24 cellular contexts compared by ENCODE assay signal in the genomic region with DNA sequence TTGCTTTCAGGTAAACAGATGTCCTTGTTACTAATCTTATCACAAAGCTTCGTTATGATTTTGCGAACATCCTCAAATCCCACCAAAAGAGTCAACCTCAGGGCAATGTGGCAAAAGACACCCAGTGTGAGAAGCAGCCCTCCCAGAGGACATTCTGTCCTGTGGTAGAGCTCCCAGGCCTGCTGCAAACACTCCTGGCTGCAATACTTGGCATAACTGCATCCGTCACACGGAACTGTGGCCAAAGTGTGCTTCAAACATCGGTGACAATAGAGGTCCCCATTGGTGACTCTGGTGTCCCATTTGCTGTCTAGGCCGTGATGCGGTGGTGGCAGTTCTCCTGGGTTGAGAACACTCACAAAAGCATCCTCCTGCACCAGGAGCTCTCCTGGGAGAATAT. TPM values are rescaled to one million over a fixed set of nuclear protein-coding genes. Genes with fewer than 3 reads are reported as not detected.
A peak's percentile ranks its signal among the peaks of the same experiment; 100 is the strongest.
DNase-seq lines count a peak whose midpoint lies in the region; ATAC-seq, FAIRE-seq and TF ChIP-seq lines count a peak whose summit lies in the region.
"Had no signal": no experiment of that assay in that cellular context is flagged by ENCODE, and none has a peak within 500 bp of the region (broad histone marks: within the 10 kb centered on the region; RNA-seq: fewer than 3 reads in every experiment).

No MANE protein-coding gene starts in this region.

- DNase-seq in HepG2 (ENCODE audit: low spot score): no peak
- DNase-seq in right lobe of liver: no peak
- DNase-seq in Right ventricle myocardium superior: peak; percentile 55
- DNase-seq in right atrium auricular region (ENCODE audit: low spot score): no peak
- DNase-seq in upper lobe of right lung: peak; percentile 17
- no peak for DNase-seq in NCI-H446 (lab: John Stamatoyannopoulos, UW)
- DNase-seq in AG08396 (ENCODE audit: low spot score): no peak
- DNase-seq: 8988T, EL, GF-D8, KBM-7, NCI-H1092 treated with DMSO at 0.1 percent for 48 hours, NCI-H146, NCI-H2029, NCI-H226, NCI-H524, NCI-H774, SHP77 treated with DMSO at 0.1 percent for 48 hours had no signal

- H3K4me1 ChIP-seq in HepG2 (ENCODE audit: insufficient read depth, low read length) (peaks cover 11% of the 10 kb centered on the region), right lobe of liver (peaks cover 0 to 22% (median 2%) of the 10 kb centered on the region in 4 donors), right atrium auricular region (peaks cover 0 to 8% of the 10 kb centered on the region in 2 donors), upper lobe of right lung (peaks cover 9% of the 10 kb centered on the region)

- no peak overlapping the region for H2AFZ ChIP-seq in HepG2 (ENCODE audit: low read length)

- WGBS in HepG2 (ENCODE audit: low lambda C conversion rate): over 99% methylated on average over 5 of the region's 7 CpGs
- WGBS in right lobe of liver (ENCODE audit: insufficient coverage, low coverage, low lambda C conversion rate, missing lambda C conversion rate): 86% methylated on average over 7 of the region's 7 CpGs

- no peak overlapping the region for H3K4me3 ChIP-seq in HepG2 (replicated peaks in 1 of 3; ENCODE audit: insufficient read depth in 1 of 3, low read depth in 2 of 3, low read length in 3 of 3)
- no peak overlapping the region for H3K4me3 ChIP-seq in right lobe of liver
- no peak overlapping the region for H3K4me3 ChIP-seq in right atrium auricular region
- H3K4me3 ChIP-seq in upper lobe of right lung: no peak overlapping the region
- H3K4me3 ChIP-seq: SK-N-MC had no signal

- POLR2A ChIA-PET in HepG2 (lab: Yijun Ruan, JAX): no interaction called here

- H3K4me2 ChIP-seq in HepG2 (ENCODE audit: low read depth, low read length): no peak overlapping the region

- H3K9me3 ChIP-seq in HepG2 (ENCODE audit: low read length): no peaks in the 10 kb centered on the region
- H3K9me3 ChIP-seq in right lobe of liver: no peaks in the 10 kb centered on the region
- no peaks in the 10 kb centered on the region for H3K9me3 ChIP-seq in right atrium auricular region
- no peaks in the 10 kb centered on the region for H3K9me3 ChIP-seq in upper lobe of right lung

- BruUV-seq in HepG2 (replicated peaks; lab: Mats Ljungman, UMichigan): TSS peak; percentile 67

- TF ChIP-seq EP300 in HepG2 (IDR thresholded peaks at IDR 0.05; ENCODE audit: low read depth in 2 of 2, low read length in 2 of 2) (no peak), HepG2 (CRISPR knock-in tag; IDR thresholded peaks at IDR 0.05; ENCODE audit: borderline replicate concordance) (no peak)

- H3K27ac ChIP-seq in HepG2 (ENCODE audit: extremely low read length, insufficient read depth, low read length): no peak overlapping the region
- no peak overlapping the region for H3K27ac ChIP-seq in right lobe of liver
- H3K27ac ChIP-seq in right atrium auricular region: peak overlapping the region; percentile 29 to 72
- H3K27ac ChIP-seq in upper lobe of right lung: no peak overlapping the region

- CTCF ChIA-PET in HepG2 (lab: Yijun Ruan, JAX; ENCODE audit: low intra/inter-chr PET ratio, low total read pairs): no interaction called here

- H4K20me1 ChIP-seq in HepG2 (ENCODE audit: insufficient read depth, low read length): no peaks in the 10 kb centered on the region

- no peaks in the 10 kb centered on the region for H3K79me2 ChIP-seq in HepG2 (ENCODE audit: insufficient read depth, low read length)

- TF ChIP-seq POLR2A in HepG2 (IDR thresholded peaks at IDR 0.05; ENCODE audit: insufficient read depth in 1 of 2, low read depth in 2 of 2, low read length in 2 of 2) (no peak), right lobe of liver (IDR thresholded peaks at IDR 0.05) (no peak)

- ATAC-seq in HepG2 (no peak), right lobe of liver (no peak), Right ventricle myocardium superior (ENCODE audit: poor library complexity) (peak; percentile 68), upper lobe of right lung (no peak), HG03097 (IDR thresholded peaks at IDR 0.05; ENCODE audit: low FRiP score, unreplicated experiment) (no peak)

- H3K27me3 ChIP-seq in HepG2 (ENCODE audit: control insufficient read depth in 1 of 2, insufficient read depth in 2 of 2, low read length in 2 of 2) (no peaks in the 10 kb centered on the region), right lobe of liver (no peaks in the 10 kb centered on the region), right atrium auricular region (no peaks in the 10 kb centered on the region), upper lobe of right lung (no peaks in the 10 kb centered on the region)

- no peak overlapping the region for H3K9ac ChIP-seq in HepG2 (ENCODE audit: insufficient read depth, low read depth, low read length)

- no peak for FAIRE-seq in HepG2 (lab: Jason Lieb, UNC)
- FAIRE-seq: H54, RCC 7860 had no signal

- in situ Hi-C loops in HepG2 (cut with HindIII; ENCODE audit: extremely low pct_ligation_motif_present, low pct_unique_long_range_greater_than_20kb): no loop called here

- intact Hi-C loops in HepG2 (cut with micrococcal nuclease; ENCODE audit: unreplicated experiment) (no loop called here), right lobe of liver (cut with DNase I) (no loop called here), Right ventricle myocardium superior (cut with DNase I) (no loop called here), upper lobe of right lung (cut with DNase I) (no loop called here)

- no peak for TF ChIP-seq RAD21 in HepG2 (CRISPR knock-in tag; IDR thresholded peaks at IDR 0.05)

- peaks cover 8 to 47% of the 10 kb centered on the region in 2 experiments for H3K36me3 ChIP-seq in HepG2 (replicated peaks in 1 of 2; ENCODE audit: control insufficient read depth in 1 of 2, insufficient read depth in 2 of 2, low read length in 2 of 2)
- peaks cover 0 to 16% (median 0%) of the 10 kb centered on the region in 4 donors for H3K36me3 ChIP-seq in right lobe of liver
- peaks cover 14% of the 10 kb centered on the region for H3K36me3 ChIP-seq in right atrium auricular region
- H3K36me3 ChIP-seq in upper lobe of right lung: peaks cover 40% of the 10 kb centered on the region

- no peak for TF ChIP-seq CTCF in HepG2 (CRISPR knock-in tag; IDR thresholded peaks at IDR 0.05)
- no peak for TF ChIP-seq CTCF in right lobe of liver (IDR thresholded peaks at IDR 0.05)
- no peak for TF ChIP-seq CTCF in right atrium auricular region (IDR thresholded peaks at IDR 0.05)
- TF ChIP-seq CTCF in upper lobe of right lung (IDR thresholded peaks at IDR 0.05): no peak

RNA-seq across cellular contexts. Expression of gene SMYD4, which starts 29.5 kb away (rescaled TPM):
- total RNA-seq in HepG2 (2016; rRNA removed; fragmentation: Illumina TruSeq; extraction: Trizol) (9.8 and 11.3 TPM in 2 replicates), right lobe of liver (1 to 10 TPM; 4.6 to 6.7 (median 6.0) TPM), Right ventricle myocardium superior (8.6 TPM), right atrium auricular region (1 to 10 TPM; 6.2 to 7.1 TPM), upper lobe of right lung (17.8 TPM)
- total RNA-seq in HepG2 (2016; cell fraction: cytosol; rRNA removed; fragmentation: Illumina TruSeq; extraction: Trizol; ENCODE audit: low read depth): 6.9 and 7.8 TPM in 2 replicates
- 8.4 and 10.3 TPM in 2 replicates for total RNA-seq in HepG2 (2016; cell fraction: insoluble cytoplasmic fraction; rRNA removed; fragmentation: Illumina TruSeq; extraction: Trizol)
- 5.6 and 5.7 TPM in 2 replicates for total RNA-seq in HepG2 (2016; cell fraction: membrane; rRNA removed; fragmentation: Illumina TruSeq; extraction: Trizol)
- total RNA-seq in HepG2 (2016; cell fraction: nucleus; rRNA removed; fragmentation: Illumina TruSeq; extraction: Trizol): 15.8 and 16.9 TPM in 2 replicates
- polyA plus RNA-seq in HepG2 (2011; rRNA removed): 7.4 and 7.9 TPM in 2 replicates
- 3.4 and 4.0 TPM in 2 replicates for polyA plus RNA-seq in HepG2 (2011; cell fraction: cytosol; rRNA removed)
- polyA plus RNA-seq in HepG2 (2011; cell fraction: nucleus; rRNA removed): 10.1 and 12.5 TPM in 2 replicates
- polyA plus RNA-seq in HepG2 (2012): 4.6 and 6.0 TPM in 2 replicates
- polyA plus RNA-seq in HepG2 (2016; cell fraction: cytosol; fragmentation: Illumina TruSeq; extraction: Trizol; ENCODE audit: low read depth): 1.3 and 2.0 TPM in 2 replicates
- polyA plus RNA-seq in HepG2 (2016; cell fraction: insoluble cytoplasmic fraction; fragmentation: Illumina TruSeq; extraction: Trizol; ENCODE audit: low read depth): 4.1 and 5.3 TPM in 2 replicates
- polyA plus RNA-seq in HepG2 (2016; cell fraction: membrane; fragmentation: Illumina TruSeq; extraction: Trizol; ENCODE audit: low read depth): 1.4 and 1.8 TPM in 2 replicates
- 18.3 and 20.1 TPM in 2 replicates for polyA plus RNA-seq in HepG2 (2016; cell fraction: nucleus; fragmentation: Illumina TruSeq; extraction: Trizol; ENCODE audit: insufficient read depth, low read depth)
- 19.3 and 35.9 TPM in 2 replicates for polyA minus RNA-seq in HepG2 (2011; rRNA and poly(A)+ RNA removed; ENCODE audit: low replicate concordance)
- polyA minus RNA-seq in HepG2 (2011; cell fraction: cytosol; rRNA and poly(A)+ RNA removed): 3.6 and 3.8 TPM in 2 replicates
- polyA minus RNA-seq in HepG2 (2011; cell fraction: nucleus; rRNA and poly(A)+ RNA removed): 19.4 and 21.5 TPM in 2 replicates

RNA-seq across cellular contexts. Expression of gene RPA1, which starts 29.6 kb away (rescaled TPM):
- total RNA-seq in HepG2 (2016; rRNA removed; fragmentation: Illumina TruSeq; extraction: Trizol) (13.9 and 53.3 TPM in 2 replicates), right lobe of liver (10 to 100 TPM; 10.9 to 35.5 (median 29.2) TPM), Right ventricle myocardium superior (54.0 TPM), right atrium auricular region (10 to 100 TPM; 20.9 to 26.9 TPM), upper lobe of right lung (56.7 TPM)
- total RNA-seq in HepG2 (2016; cell fraction: cytosol; rRNA removed; fragmentation: Illumina TruSeq; extraction: Trizol; ENCODE audit: low read depth): 8.1 and 14.0 TPM in 2 replicates
- total RNA-seq in HepG2 (2016; cell fraction: insoluble cytoplasmic fraction; rRNA removed; fragmentation: Illumina TruSeq; extraction: Trizol): 13.1 and 49.9 TPM in 2 replicates
- 13.5 and 14.0 TPM in 2 replicates for total RNA-seq in HepG2 (2016; cell fraction: membrane; rRNA removed; fragmentation: Illumina TruSeq; extraction: Trizol)
- total RNA-seq in HepG2 (2016; cell fraction: nucleus; rRNA removed; fragmentation: Illumina TruSeq; extraction: Trizol): 20.2 and 24.8 TPM in 2 replicates
- polyA plus RNA-seq in HepG2 (2011; rRNA removed): 25.6 and 37.6 TPM in 2 replicates
- polyA plus RNA-seq in HepG2 (2011; cell fraction: cytosol; rRNA removed): 27.1 and 28.9 TPM in 2 replicates
- polyA plus RNA-seq in HepG2 (2011; cell fraction: nucleus; rRNA removed): 16.5 and 18.5 TPM in 2 replicates
- 17.6 and 31.9 TPM in 2 replicates for polyA plus RNA-seq in HepG2 (2012)
- polyA plus RNA-seq in HepG2 (2016; cell fraction: cytosol; fragmentation: Illumina TruSeq; extraction: Trizol; ENCODE audit: low read depth): 3.7 and 4.5 TPM in 2 replicates
- 101 and 117 TPM in 2 replicates for polyA plus RNA-seq in HepG2 (2016; cell fraction: insoluble cytoplasmic fraction; fragmentation: Illumina TruSeq; extraction: Trizol; ENCODE audit: low read depth)
- 10.9 and 12.5 TPM in 2 replicates for polyA plus RNA-seq in HepG2 (2016; cell fraction: membrane; fragmentation: Illumina TruSeq; extraction: Trizol; ENCODE audit: low read depth)
- polyA plus RNA-seq in HepG2 (2016; cell fraction: nucleus; fragmentation: Illumina TruSeq; extraction: Trizol; ENCODE audit: insufficient read depth, low read depth): 50.9 and 54.7 TPM in 2 replicates
- 36.8 and 136 TPM in 2 replicates for polyA minus RNA-seq in HepG2 (2011; rRNA and poly(A)+ RNA removed; ENCODE audit: low replicate concordance)
- polyA minus RNA-seq in HepG2 (2011; cell fraction: cytosol; rRNA and poly(A)+ RNA removed): 17.9 and 20.5 TPM in 2 replicates
- polyA minus RNA-seq in HepG2 (2011; cell fraction: nucleus; rRNA and poly(A)+ RNA removed): 8.1 and 9.6 TPM in 2 replicates

RNA-seq across cellular contexts. Expression of gene SERPINF1, which starts 38.4 kb away (rescaled TPM):
- total RNA-seq in HepG2 (2016; rRNA removed; fragmentation: Illumina TruSeq; extraction: Trizol) (418 and 853 TPM in 2 replicates), right lobe of liver (1,000 to 10,000 TPM in 2 of 6 experiments, 100 to 1,000 TPM in 4; 621 to 1,110 (median 800) TPM), Right ventricle myocardium superior (131 TPM), right atrium auricular region (100 to 1,000 TPM; 348 to 498 TPM), upper lobe of right lung (119 TPM)
- total RNA-seq in HepG2 (2016; cell fraction: cytosol; rRNA removed; fragmentation: Illumina TruSeq; extraction: Trizol; ENCODE audit: low read depth): 177 and 189 TPM in 2 replicates
- total RNA-seq in HepG2 (2016; cell fraction: insoluble cytoplasmic fraction; rRNA removed; fragmentation: Illumina TruSeq; extraction: Trizol): 427 and 844 TPM in 2 replicates
- total RNA-seq in HepG2 (2016; cell fraction: membrane; rRNA removed; fragmentation: Illumina TruSeq; extraction: Trizol): 209 and 251 TPM in 2 replicates
- 690 and 808 TPM in 2 replicates for total RNA-seq in HepG2 (2016; cell fraction: nucleus; rRNA removed; fragmentation: Illumina TruSeq; extraction: Trizol)
- 2,101 and 2,733 TPM in 2 replicates for polyA plus RNA-seq in HepG2 (2011; rRNA removed)
- polyA plus RNA-seq in HepG2 (2011; cell fraction: cytosol; rRNA removed): 2,219 and 2,408 TPM in 2 replicates
- polyA plus RNA-seq in HepG2 (2011; cell fraction: nucleus; rRNA removed): 1,095 and 1,323 TPM in 2 replicates
- polyA plus RNA-seq in HepG2 (2012): 624 and 785 TPM in 2 replicates
- polyA plus RNA-seq in HepG2 (2016; cell fraction: cytosol; fragmentation: Illumina TruSeq; extraction: Trizol; ENCODE audit: low read depth): 255 and 290 TPM in 2 replicates
- 625 and 642 TPM in 2 replicates for polyA plus RNA-seq in HepG2 (2016; cell fraction: insoluble cytoplasmic fraction; fragmentation: Illumina TruSeq; extraction: Trizol; ENCODE audit: low read depth)
- polyA plus RNA-seq in HepG2 (2016; cell fraction: membrane; fragmentation: Illumina TruSeq; extraction: Trizol; ENCODE audit: low read depth): 280 and 299 TPM in 2 replicates
- polyA plus RNA-seq in HepG2 (2016; cell fraction: nucleus; fragmentation: Illumina TruSeq; extraction: Trizol; ENCODE audit: insufficient read depth, low read depth): 1,428 and 1,667 TPM in 2 replicates
- 1.4 and 887 TPM in 2 replicates for polyA minus RNA-seq in HepG2 (2011; rRNA and poly(A)+ RNA removed; ENCODE audit: low replicate concordance)
- polyA minus RNA-seq in HepG2 (2011; cell fraction: cytosol; rRNA and poly(A)+ RNA removed): 345 and 528 TPM in 2 replicates
- polyA minus RNA-seq in HepG2 (2011; cell fraction: nucleus; rRNA and poly(A)+ RNA removed): 167 and 268 TPM in 2 replicates
- total RNA-seq: OCI-LY7 had no signal

RNA-seq across cellular contexts. Expression of gene SERPINF2, which starts 57.6 kb away (rescaled TPM):
- total RNA-seq in HepG2 (2016; rRNA removed; fragmentation: Illumina TruSeq; extraction: Trizol): 123 and 309 TPM in 2 replicates
- total RNA-seq in HepG2 (2016; cell fraction: cytosol; rRNA removed; fragmentation: Illumina TruSeq; extraction: Trizol; ENCODE audit: low read depth): 43.1 and 45.3 TPM in 2 replicates
- total RNA-seq in HepG2 (2016; cell fraction: insoluble cytoplasmic fraction; rRNA removed; fragmentation: Illumina TruSeq; extraction: Trizol): 113 and 316 TPM in 2 replicates
- 90.4 and 105 TPM in 2 replicates for total RNA-seq in HepG2 (2016; cell fraction: membrane; rRNA removed; fragmentation: Illumina TruSeq; extraction: Trizol)
- total RNA-seq in HepG2 (2016; cell fraction: nucleus; rRNA removed; fragmentation: Illumina TruSeq; extraction: Trizol): 243 and 286 TPM in 2 replicates
- polyA plus RNA-seq in HepG2 (2011; rRNA removed): 548 and 871 TPM in 2 replicates
- polyA plus RNA-seq in HepG2 (2011; cell fraction: cytosol; rRNA removed): 573 and 676 TPM in 2 replicates
- 1,260 and 1,369 TPM in 2 replicates for polyA plus RNA-seq in HepG2 (2011; cell fraction: nucleus; rRNA removed)
- polyA plus RNA-seq in HepG2 (2012): 401 and 511 TPM in 2 replicates
- 58.6 and 61.9 TPM in 2 replicates for polyA plus RNA-seq in HepG2 (2016; cell fraction: cytosol; fragmentation: Illumina TruSeq; extraction: Trizol; ENCODE audit: low read depth)
- polyA plus RNA-seq in HepG2 (2016; cell fraction: insoluble cytoplasmic fraction; fragmentation: Illumina TruSeq; extraction: Trizol; ENCODE audit: low read depth): 142 and 163 TPM in 2 replicates
- polyA plus RNA-seq in HepG2 (2016; cell fraction: membrane; fragmentation: Illumina TruSeq; extraction: Trizol; ENCODE audit: low read depth): 96.0 and 97.4 TPM in 2 replicates
- polyA plus RNA-seq in HepG2 (2016; cell fraction: nucleus; fragmentation: Illumina TruSeq; extraction: Trizol; ENCODE audit: insufficient read depth, low read depth): 572 and 581 TPM in 2 replicates
- 1.3 and 600 TPM in 2 replicates for polyA minus RNA-seq in HepG2 (2011; rRNA and poly(A)+ RNA removed; ENCODE audit: low replicate concordance)
- polyA minus RNA-seq in HepG2 (2011; cell fraction: cytosol; rRNA and poly(A)+ RNA removed): 283 and 408 TPM in 2 replicates
- 211 and 291 TPM in 2 replicates for polyA minus RNA-seq in HepG2 (2011; cell fraction: nucleus; rRNA and poly(A)+ RNA removed)
- 1,000 to 10,000 TPM; 1,040 to 1,391 (median 1,137) TPM for total RNA-seq in right lobe of liver
- total RNA-seq in Right ventricle myocardium superior: 0.32 TPM
- 1 to 10 TPM; 1.0 to 1.5 TPM for total RNA-seq in right atrium auricular region
- 21.6 TPM for total RNA-seq in upper lobe of right lung
- polyA plus RNA-seq: AG04450 had no signal

Comparison
In these comparisons a context has a peak if more than half of its experiments do, and no peak if none do; other contexts are left out.
1. DNase-seq: peak in Right ventricle myocardium superior (single experiment) and upper lobe of right lung (single experiment); none in HepG2 (single experiment), right lobe of liver (0 of 3), right atrium auricular region (single experiment), NCI-H446 (0 of 2) and AG08396 (single experiment).
2. H3K27ac ChIP-seq: peak in right atrium auricular region (2 of 2); none in HepG2 (single experiment), right lobe of liver (0 of 3) and upper lobe of right lung (single experiment).